8 cellular contexts compared by ENCODE assay signal in genomic region chr5:17436345-17436744, GRCh38.
DNase-seq lines count a peak whose midpoint lies in the region; ATAC-seq lines count a peak whose summit lies in the region.
"Had no signal": no experiment of that assay in that cellular context is flagged by ENCODE, and none has a peak within 500 bp of the region (broad histone marks: within the 10 kb centered on the region; RNA-seq: fewer than 3 reads in every experiment).

No MANE protein-coding gene starts in this region.

- peaks cover 0 to 5% (median 1%) of the 10 kb centered on the region in 4 donors for H3K4me1 Mint-ChIP-seq in CD4-positive, alpha-beta memory T cell

- H3K27ac Mint-ChIP-seq in CD4-positive, alpha-beta memory T cell, result no peak overlapping the region

- peak overlapping the region; percentile 2 to 11 for H3K4me3 ChIP-seq in duodenal mucosa (ENCODE audit: low read depth in 1 of 2, low read length in 2 of 2)
- no peak overlapping the region for H3K4me3 ChIP-seq in CD4-positive, alpha-beta memory T cell (ENCODE audit: low read length in 2 of 2)

- ATAC-seq in GM21360 (IDR thresholded peaks at IDR 0.05; ENCODE audit: unreplicated experiment), result peak; percentile 30
- peak; percentile 58 for ATAC-seq in HG03354 (IDR thresholded peaks at IDR 0.05; ENCODE audit: poor library complexity, severe bottlenecking, unreplicated experiment)

- H3K4me1 ChIP-seq in duodenal mucosa (ENCODE audit: control insufficient read depth in 1 of 2, insufficient read depth in 2 of 2, low read length in 2 of 2), result no peaks in the 10 kb centered on the region
- H3K4me1 ChIP-seq in CD4-positive, alpha-beta memory T cell (ENCODE audit: insufficient read depth, low read length), result no peaks in the 10 kb centered on the region

- no peaks in the 10 kb centered on the region for H3K36me3 Mint-ChIP-seq in CD4-positive, alpha-beta memory T cell

- CTCF ChIA-PET in CD4-positive, alpha-beta memory T cell (lab: Charles Lee; ENCODE audit: partially characterized antibody), result no interaction called here

- H3K4me3 Mint-ChIP-seq in CD4-positive, alpha-beta memory T cell, result peak overlapping the region in 1 of 8 donors; percentile 9

- no peaks in the 10 kb centered on the region for H3K9me3 ChIP-seq in duodenal mucosa (ENCODE audit: control insufficient read depth in 1 of 2, low read length in 2 of 2)
- H3K9me3 ChIP-seq in CD4-positive, alpha-beta memory T cell (ENCODE audit: control insufficient read depth in 1 of 2, low read length in 2 of 2), result no peaks in the 10 kb centered on the region

- H3K27me3 ChIP-seq in duodenal mucosa (ENCODE audit: control insufficient read depth in 1 of 2, insufficient read depth in 2 of 2, low read length in 2 of 2), result no peaks in the 10 kb centered on the region
- H3K27me3 ChIP-seq in CD4-positive, alpha-beta memory T cell (ENCODE audit: insufficient read depth, low read length), result no peaks in the 10 kb centered on the region

- POLR2A ChIA-PET in CD4-positive, alpha-beta memory T cell (lab: Charles Lee; ENCODE audit: partially characterized antibody), result no interaction called here

- H3K9ac ChIP-seq in duodenal mucosa (ENCODE audit: low read depth in 1 of 2, low read length in 2 of 2), result no peak overlapping the region

- no peak overlapping the region for H3K27ac ChIP-seq in duodenal mucosa (ENCODE audit: low read depth, low read length)
- peak overlapping the region; percentile 44 for H3K27ac ChIP-seq in temporal lobe (ENCODE audit: low read depth, low read length)
- H3K27ac ChIP-seq in CD4-positive, alpha-beta memory T cell (ENCODE audit: low read depth, low read length), result no peak overlapping the region

- no peaks in the 10 kb centered on the region for H3K27me3 Mint-ChIP-seq in CD4-positive, alpha-beta memory T cell

- no peak for DNase-seq in retina
- DNase-seq in NCI-H510A (lab: John Stamatoyannopoulos, UW), result no peak
- no peak for DNase-seq in CD4-positive, alpha-beta memory T cell
- DNase-seq: stimulated activated naive CD4-positive, alpha-beta T cell treated with Interleukin-2 at 50 U/mL for 16 hours had no signal

- intact Hi-C loops in CD4-positive, alpha-beta memory T cell (cut with micrococcal nuclease), result no loop called here

- peaks cover 0 to 31% (median 21%) of the 10 kb centered on the region in 8 donors for H3K9me3 Mint-ChIP-seq in CD4-positive, alpha-beta memory T cell

- no peaks in the 10 kb centered on the region for H3K36me3 ChIP-seq in duodenal mucosa (ENCODE audit: control insufficient read depth in 1 of 2, insufficient read depth in 2 of 2, low read length in 2 of 2)
- no peaks in the 10 kb centered on the region for H3K36me3 ChIP-seq in CD4-positive, alpha-beta memory T cell (ENCODE audit: insufficient read depth, low read length)

Comparison
In these comparisons a context has a peak if more than half of its experiments do, and no peak if none do; other contexts are left out.
1. H3K4me3 ChIP-seq: peak in duodenal mucosa (2 of 2); none in CD4-positive, alpha-beta memory T cell (0 of 2).